1 cellular context compared by ENCODE assay signal in genomic region chr19:980133-980998, GRCh38.
TF ChIP-seq lines count a peak whose summit lies in the region.

No MANE protein-coding gene starts in this region.

TF ChIP-seq in K562, 482 proteins besides CTCF, POLR2A, EP300 and RAD21 (continued from another document):
- TF ChIP-seq LCOR (CRISPR knock-in tag; IDR thresholded peaks at IDR 0.05) (no peak), ZNF324 (CRISPR knock-in tag; IDR thresholded peaks at IDR 0.05) (no peak), JUNB (CRISPR knock-in tag; conservative IDR thresholded peaks at IDR 0.05) (no peak), SP2 (IDR thresholded peaks at IDR 0.05; ENCODE audit: extremely low read depth, low read depth, low read length, poor library complexity, severe bottlenecking) (no peak), SIRT6 (IDR thresholded peaks at IDR 0.05; ENCODE audit: low read depth, low read length) (no peak), PHB (CRISPR knock-in tag; IDR thresholded peaks at IDR 0.05) (no peak), BCLAF1 (IDR thresholded peaks at IDR 0.05; ENCODE audit: borderline replicate concordance in 1 of 2, control insufficient read depth in 1 of 2, low read depth in 2 of 2, low read length in 1 of 2) (no peak), DDX20 (tag; IDR thresholded peaks at IDR 0.05; ENCODE audit: low read depth) (no peak), TCFL5 (CRISPR knock-in tag; conservative IDR thresholded peaks at IDR 0.05) (no peak), ZNF232 (CRISPR knock-in tag; IDR thresholded peaks at IDR 0.05) (no peak), TRIM24 (IDR thresholded peaks at IDR 0.05) (peak; percentile 44 to 77; a peak in 2 of 4 replicates), GABPB2 (CRISPR knock-in tag; conservative IDR thresholded peaks at IDR 0.05) (no peak), GABPA (tag; conservative IDR thresholded peaks at IDR 0.05; ENCODE audit: low read depth) (peak; percentile 46), HNRNPH1 (optimal IDR thresholded peaks at IDR 0.05; ENCODE audit: low read depth, low read length) (no peak), GTF2E2 (tag; IDR thresholded peaks at IDR 0.05) (no peak), GTF2F1 (IDR thresholded peaks at IDR 0.05; ENCODE audit: low read depth, low read length) (no peak), ZNF407 (IDR thresholded peaks at IDR 0.05; ENCODE audit: low read depth) (no peak), SLC30A9 (CRISPR knock-in tag; IDR thresholded peaks at IDR 0.05) (no peak), PYGO2 (tag; IDR thresholded peaks at IDR 0.05) (0 out of 2 replicates have a peak, but pooled peaks have one; percentile 26), ZNF318 (IDR thresholded peaks at IDR 0.05; ENCODE audit: borderline replicate concordance in 1 of 2, low read depth in 1 of 2) (no peak), ZBTB17 (CRISPR knock-in tag; IDR thresholded peaks at IDR 0.05) (peak; percentile 88), ZFX (CRISPR knock-in tag; IDR thresholded peaks at IDR 0.05) (peak; percentile 97)
- TF ChIP-seq, protein P1, sequence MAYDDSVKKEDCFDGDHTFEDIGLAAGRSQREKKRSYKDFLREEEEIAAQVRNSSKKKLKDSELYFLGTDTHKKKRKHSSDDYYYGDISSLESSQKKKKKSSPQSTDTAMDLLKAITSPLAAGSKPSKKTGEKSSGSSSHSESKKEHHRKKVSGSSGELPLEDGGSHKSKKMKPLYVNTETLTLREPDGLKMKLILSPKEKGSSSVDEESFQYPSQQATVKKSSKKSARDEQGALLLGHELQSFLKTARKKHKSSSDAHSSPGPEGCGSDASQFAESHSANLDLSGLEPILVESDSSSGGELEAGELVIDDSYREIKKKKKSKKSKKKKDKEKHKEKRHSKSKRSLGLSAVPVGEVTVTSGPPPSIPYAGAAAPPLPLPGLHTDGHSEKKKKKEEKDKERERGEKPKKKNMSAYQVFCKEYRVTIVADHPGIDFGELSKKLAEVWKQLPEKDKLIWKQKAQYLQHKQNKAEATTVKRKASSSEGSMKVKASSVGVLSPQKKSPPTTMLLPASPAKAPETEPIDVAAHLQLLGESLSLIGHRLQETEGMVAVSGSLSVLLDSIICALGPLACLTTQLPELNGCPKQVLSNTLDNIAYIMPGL (CRISPR knock-in tag; IDR thresholded peaks at IDR 0.05): no peak
- TF ChIP-seq, protein P2, sequence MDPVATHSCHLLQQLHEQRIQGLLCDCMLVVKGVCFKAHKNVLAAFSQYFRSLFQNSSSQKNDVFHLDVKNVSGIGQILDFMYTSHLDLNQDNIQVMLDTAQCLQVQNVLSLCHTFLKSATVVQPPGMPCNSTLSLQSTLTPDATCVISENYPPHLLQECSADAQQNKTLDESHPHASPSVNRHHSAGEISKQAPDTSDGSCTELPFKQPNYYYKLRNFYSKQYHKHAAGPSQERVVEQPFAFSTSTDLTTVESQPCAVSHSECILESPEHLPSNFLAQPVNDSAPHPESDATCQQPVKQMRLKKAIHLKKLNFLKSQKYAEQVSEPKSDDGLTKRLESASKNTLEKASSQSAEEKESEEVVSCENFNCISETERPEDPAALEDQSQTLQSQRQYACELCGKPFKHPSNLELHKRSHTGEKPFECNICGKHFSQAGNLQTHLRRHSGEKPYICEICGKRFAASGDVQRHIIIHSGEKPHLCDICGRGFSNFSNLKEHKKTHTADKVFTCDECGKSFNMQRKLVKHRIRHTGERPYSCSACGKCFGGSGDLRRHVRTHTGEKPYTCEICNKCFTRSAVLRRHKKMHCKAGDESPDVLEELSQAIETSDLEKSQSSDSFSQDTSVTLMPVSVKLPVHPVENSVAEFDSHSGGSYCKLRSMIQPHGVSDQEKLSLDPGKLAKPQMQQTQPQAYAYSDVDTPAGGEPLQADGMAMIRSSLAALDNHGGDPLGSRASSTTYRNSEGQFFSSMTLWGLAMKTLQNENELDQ (CRISPR knock-in tag; IDR thresholded peaks at IDR 0.05; ENCODE audit: borderline replicate concordance): no peak
